7 cellular contexts compared by ENCODE assay signal in genomic region chr10:63267414-63268138, GRCh38.
DNase-seq lines count a peak whose midpoint lies in the region; FAIRE-seq and TF ChIP-seq lines count a peak whose summit lies in the region.

No MANE protein-coding gene starts in this region.

- intact Hi-C loops in endothelial cell of umbilical vein (cut with micrococcal nuclease) = loop anchor here (1.0 to 5.0 kb wide), 6 partner anchors 27 to 500 kb away; no protein-coding TSS in a partner anchor
- intact Hi-C loops in vagina (cut with DNase I) = loop anchor here (5.0 kb wide), 1 partner anchor 365 kb away; no protein-coding TSS in a partner anchor

- H3K36me3 ChIP-seq in endothelial cell of umbilical vein (ENCODE audit: control insufficient read depth in 2 of 2, extremely low read depth in 1 of 2, insufficient read depth in 2 of 2, low read length in 2 of 2) = peaks cover 0 to 2% of the 10 kb centered on the region in 2 experiments
- H3K36me3 ChIP-seq in vagina = no peaks in the 10 kb centered on the region

- H3K9me1 ChIP-seq in endothelial cell of umbilical vein (replicated peaks; ENCODE audit: control insufficient read depth, extremely low read depth, insufficient read depth, low read length) = no peaks in the 10 kb centered on the region

- CTCF ChIA-PET in endothelial cell of umbilical vein (lab: Charles Lee) = interaction anchor here (0.5 to 4.2 kb wide), 13 partner anchors 9 to 452 kb away, joined by 3 to 31 read pairs (median 5); partner anchors contain the start of gene JMJD1C

- H3K4me1 ChIP-seq in endothelial cell of umbilical vein (ENCODE audit: control insufficient read depth, extremely low read depth, insufficient read depth, low read length) (peaks cover 26% of the 10 kb centered on the region), vagina (peaks cover 41% of the 10 kb centered on the region)

- H3K9ac ChIP-seq in endothelial cell of umbilical vein (replicated peaks; ENCODE audit: extremely low read depth, insufficient read depth, low read length) = peak overlapping the region; percentile 100

- H3K79me2 ChIP-seq in endothelial cell of umbilical vein (ENCODE audit: control insufficient read depth, insufficient read depth, low read length) = peaks cover 81% of the 10 kb centered on the region

- H2AFZ ChIP-seq in endothelial cell of umbilical vein (ENCODE audit: low read depth, low read length) = no peak overlapping the region

- peaks cover 9% of the 10 kb centered on the region for H4K20me1 ChIP-seq in endothelial cell of umbilical vein (replicated peaks; ENCODE audit: control insufficient read depth, extremely low read depth, insufficient read depth, low read length)

- TF ChIP-seq POLR2A in endothelial cell of umbilical vein (IDR thresholded peaks at IDR 0.05; ENCODE audit: low read depth, low read length) = no peak
- TF ChIP-seq POLR2A in vagina (IDR thresholded peaks at IDR 0.05) = peak in 1 of 2 donors; percentile 11

- dilution Hi-C loops in endothelial cell of umbilical vein (cut with MboI; ENCODE audit: extremely low pct_ligation_motif_present, low sequenced_read_pairs) = no loop called here

- H3K27me3 ChIP-seq in endothelial cell of umbilical vein (ENCODE audit: control insufficient read depth in 2 of 2, insufficient read depth in 2 of 2, low read length in 2 of 2) (no peaks in the 10 kb centered on the region), vagina (no peaks in the 10 kb centered on the region)

- peak; percentile 91 for DNase-seq in EL
- peak; percentile 37 for DNase-seq in HK-2 (ENCODE audit: unreplicated experiment)
- peak; percentile 80 for DNase-seq in SW480 (ENCODE audit: low spot score)
- peak; percentile 89 for DNase-seq in endothelial cell of umbilical vein (ENCODE audit: low read depth, low spot score)
- DNase-seq in mucosa of gallbladder (ENCODE audit: low spot score) = peak; percentile 30
- no peak for DNase-seq in vagina (ENCODE audit: extremely low spot score in 2 of 2)
- no peak for DNase-seq in ecto neural progenitor cell (ENCODE audit: low spot score)

- FAIRE-seq in endothelial cell of umbilical vein (lab: Jason Lieb, UNC) = no peak

- no TSS peak for BruUV-seq in endothelial cell of umbilical vein (replicated peaks; lab: Mats Ljungman, UMichigan)

- POLR2A ChIA-PET in endothelial cell of umbilical vein (lab: Charles Lee) = interaction anchor here (0.7 to 3.3 kb wide), 12 partner anchors 16 to 532 kb away, joined by 3 to 20 read pairs (median 7); partner anchors contain the start of genes JMJD1C and REEP3

- H3K27ac ChIP-seq in endothelial cell of umbilical vein (ENCODE audit: insufficient read depth, low read depth, low read length) (peak overlapping the region; percentile 92), vagina (peak overlapping the region; percentile 94)

- H3K4me2 ChIP-seq in endothelial cell of umbilical vein (ENCODE audit: insufficient read depth, low read length) = peak overlapping the region; percentile 98

- no peak for TF ChIP-seq CTCF in endothelial cell of umbilical vein (IDR thresholded peaks at IDR 0.05; ENCODE audit: extremely low read depth in 1 of 2, insufficient read depth in 1 of 2, low read depth in 1 of 2, low read length in 2 of 2)
- TF ChIP-seq CTCF in vagina (IDR thresholded peaks at IDR 0.05) = no peak

- H3K9me3 ChIP-seq in endothelial cell of umbilical vein (replicated peaks; ENCODE audit: control insufficient read depth, insufficient read depth, low read length) (no peaks in the 10 kb centered on the region), vagina (no peaks in the 10 kb centered on the region)

- H3K4me3 ChIP-seq in endothelial cell of umbilical vein (replicated peaks in 1 of 3; ENCODE audit: insufficient read depth in 1 of 3, low read depth in 1 of 3, low read length in 3 of 3) (peak overlapping the region; percentile 75 to 99 (median 85)), vagina (peak overlapping the region; percentile 56 to 59)

TF ChIP-seq in endothelial cell of umbilical vein, 7 proteins besides CTCF, POLR2A, EP300 and RAD21:
- TF ChIP-seq FOS (IDR thresholded peaks at IDR 0.05; ENCODE audit: borderline replicate concordance, insufficient read depth, low read length) (peak; percentile 34), GATA2 (IDR thresholded peaks at IDR 0.05; ENCODE audit: insufficient read depth, insufficient read length, low read depth, low read length) (no peak), EZH2 (IDR thresholded peaks at IDR 0.05; ENCODE audit: borderline replicate concordance, low read depth, low read length, severe bottlenecking) (no peak), POLR2AphosphoS5 (IDR thresholded peaks at IDR 0.05; ENCODE audit: insufficient read depth, low read depth, low read length) (peak; percentile 34), JUN (IDR thresholded peaks at IDR 0.05; ENCODE audit: borderline replicate concordance, insufficient read depth, insufficient read length, low read depth) (peak; percentile 58), MAX (IDR thresholded peaks at IDR 0.05; ENCODE audit: insufficient read depth, insufficient read length) (no peak)

Comparison
In these comparisons a context has a peak if more than half of its experiments do, and no peak if none do; other contexts are left out.
1. DNase-seq: peak in EL (single experiment), HK-2 (single experiment), SW480 (single experiment), endothelial cell of umbilical vein (single experiment) and mucosa of gallbladder (single experiment); none in vagina (0 of 2) and ecto neural progenitor cell (single experiment).